Comparison of ENCODE assay signal across 11 cellular contexts in genomic region chr1:37034301-37035013, GRCh38. TPM values are rescaled to one million over a fixed set of nuclear protein-coding genes. Genes with fewer than 3 reads are reported as not detected.
A peak's percentile ranks its signal among the peaks of the same experiment; 100 is the strongest.
DNase-seq lines count a peak whose midpoint lies in the region; ATAC-seq lines count a peak whose summit lies in the region.
"Had no signal": no experiment of that assay in that cellular context is flagged by ENCODE, and none has a peak within 500 bp of the region (broad histone marks: within the 10 kb centered on the region; RNA-seq: fewer than 3 reads in every experiment).

Gene GRIK3, minus strand, starts transcription at chr1:37034515. Its CDS starts 407 bp downstream, at chr1:37034108.

- H3K27ac ChIP-seq in iPS DF 6.9 (ENCODE audit: low read length): no peak within 1 kb of the TSS
- H3K27ac ChIP-seq in temporal lobe (ENCODE audit: low read depth, low read length): no peak within 1 kb of the TSS

- H3K4me1 ChIP-seq in iPS DF 6.9 (ENCODE audit: control insufficient read depth, insufficient read depth, low read length): peaks cover 17% of the 10 kb centered on the region

- H3K27me3 Mint-ChIP-seq in activated naive CD8-positive, alpha-beta T cell treated with anti-CD3 and anti-CD28 coated beads, Interleukin-2, amount 50 U/mL, for 24 hours: peaks cover 67% of the 10 kb centered on the region
- peaks cover 78% of the 10 kb centered on the region for H3K27me3 Mint-ChIP-seq in activated naive CD8-positive, alpha-beta T cell treated with anti-CD3 and anti-CD28 coated beads for 36 hours
- peaks cover 67% of the 10 kb centered on the region for H3K27me3 Mint-ChIP-seq in activated CD8-positive, alpha-beta T cell treated with anti-CD3 and anti-CD28 coated beads, Interleukin-2, amount 10 ng/mL, durations not matched to agents 7 days and 5 days (ENCODE audit: low read depth)
- H3K27me3 Mint-ChIP-seq in T-cell: peaks cover 59 to 75% of the 10 kb centered on the region in 2 donors

- H3K36me3 Mint-ChIP-seq in activated naive CD8-positive, alpha-beta T cell treated with anti-CD3 and anti-CD28 coated beads, Interleukin-2, amount 50 U/mL, for 24 hours (ENCODE audit: low read depth): no peaks in the 10 kb centered on the region
- no peaks in the 10 kb centered on the region for H3K36me3 Mint-ChIP-seq in activated naive CD8-positive, alpha-beta T cell treated with anti-CD3 and anti-CD28 coated beads for 36 hours
- no peaks in the 10 kb centered on the region for H3K36me3 Mint-ChIP-seq in activated CD8-positive, alpha-beta T cell treated with anti-CD3 and anti-CD28 coated beads, Interleukin-2, amount 10 ng/mL, durations not matched to agents 7 days and 5 days (ENCODE audit: low read depth)
- H3K36me3 Mint-ChIP-seq in T-cell: no peaks in the 10 kb centered on the region
- H3K36me3 Mint-ChIP-seq: CD14-positive monocyte; naive thymus-derived CD8-positive, alpha-beta T cell had no signal

- H3K36me3 ChIP-seq in iPS DF 6.9 (ENCODE audit: control insufficient read depth, insufficient read depth, low read length): no peaks in the 10 kb centered on the region

- POLR2A ChIA-PET in activated CD8-positive, alpha-beta T cell treated with anti-CD3 and anti-CD28 coated beads, Interleukin-2, amount 10 ng/mL, durations not matched to agents 7 days and 5 days (lab: Charles Lee): no interaction called here
- POLR2A ChIA-PET in T-cell (lab: Charles Lee): no interaction called here

- CTCF ChIA-PET in activated CD8-positive, alpha-beta T cell treated with anti-CD3 and anti-CD28 coated beads, Interleukin-2, amount 10 ng/mL, durations not matched to agents 7 days and 5 days (lab: Charles Lee): no interaction called here
- CTCF ChIA-PET in T-cell (lab: Charles Lee): no interaction called here

- peaks cover 10% of the 10 kb centered on the region for H3K4me1 Mint-ChIP-seq in activated naive CD8-positive, alpha-beta T cell treated with anti-CD3 and anti-CD28 coated beads, Interleukin-2, amount 50 U/mL, for 24 hours
- H3K4me1 Mint-ChIP-seq in activated naive CD8-positive, alpha-beta T cell treated with anti-CD3 and anti-CD28 coated beads for 36 hours: peaks cover 5% of the 10 kb centered on the region
- H3K4me1 Mint-ChIP-seq in activated CD8-positive, alpha-beta T cell treated with anti-CD3 and anti-CD28 coated beads, Interleukin-2, amount 10 ng/mL, durations not matched to agents 7 days and 5 days (ENCODE audit: low read depth): peaks cover 6% of the 10 kb centered on the region
- H3K4me1 Mint-ChIP-seq in T-cell: peaks cover 3 to 13% (median 11%) of the 10 kb centered on the region in 3 donors

- H3K9me3 ChIP-seq in iPS DF 6.9 (ENCODE audit: control insufficient read depth, insufficient read depth, low read length): no peaks in the 10 kb centered on the region

- no CpG with 5 or more reads among the region's 97 CpGs for WGBS in iPS DF 6.9 (ENCODE audit: insufficient coverage, insufficient read length)

- DNase-seq in activated naive CD8-positive, alpha-beta T cell treated with anti-CD3 and anti-CD28 coated beads, Interleukin-2, amount 50 U/mL, for 24 hours: no peak
- no peak for DNase-seq in activated naive CD8-positive, alpha-beta T cell treated with anti-CD3 and anti-CD28 coated beads for 36 hours
- peak; percentile 87 for DNase-seq in NCI-H69 (lab: John Stamatoyannopoulos, UW)
- no peak for DNase-seq in iPS DF 6.9 (ENCODE audit: low read depth, low spot score)
- no peak for DNase-seq in activated CD8-positive, alpha-beta T cell treated with anti-CD3 and anti-CD28 coated beads, Interleukin-2, amount 10 ng/mL, durations not matched to agents 7 days and 5 days
- DNase-seq in T-cell: no peak
- no peak for DNase-seq in medulla oblongata (ENCODE audit: extremely low spot score)
- DNase-seq: naive thymus-derived CD8-positive, alpha-beta T cell had no signal

- peak within 1 kb of the TSS; percentile 11 for H3K4me3 Mint-ChIP-seq in activated naive CD8-positive, alpha-beta T cell treated with anti-CD3 and anti-CD28 coated beads, Interleukin-2, amount 50 U/mL, for 24 hours
- H3K4me3 Mint-ChIP-seq in activated naive CD8-positive, alpha-beta T cell treated with anti-CD3 and anti-CD28 coated beads for 36 hours: no peak within 1 kb of the TSS
- no peak within 1 kb of the TSS for H3K4me3 Mint-ChIP-seq in activated CD8-positive, alpha-beta T cell treated with anti-CD3 and anti-CD28 coated beads, Interleukin-2, amount 10 ng/mL, durations not matched to agents 7 days and 5 days
- H3K4me3 Mint-ChIP-seq in T-cell: no peak within 1 kb of the TSS

- H3K27me3 ChIP-seq in iPS DF 6.9 (ENCODE audit: control insufficient read depth, insufficient read depth, low read length): peaks cover 33% of the 10 kb centered on the region

- H3K27ac Mint-ChIP-seq in activated naive CD8-positive, alpha-beta T cell treated with anti-CD3 and anti-CD28 coated beads, Interleukin-2, amount 50 U/mL, for 24 hours: no peak within 1 kb of the TSS
- H3K27ac Mint-ChIP-seq in activated naive CD8-positive, alpha-beta T cell treated with anti-CD3 and anti-CD28 coated beads for 36 hours: no peak within 1 kb of the TSS
- no peak within 1 kb of the TSS for H3K27ac Mint-ChIP-seq in activated CD8-positive, alpha-beta T cell treated with anti-CD3 and anti-CD28 coated beads, Interleukin-2, amount 10 ng/mL, durations not matched to agents 7 days and 5 days
- no peak within 1 kb of the TSS for H3K27ac Mint-ChIP-seq in T-cell
- H3K27ac Mint-ChIP-seq: CD14-positive monocyte; naive thymus-derived CD8-positive, alpha-beta T cell had no signal

- no peaks in the 10 kb centered on the region for H3K9me3 Mint-ChIP-seq in activated naive CD8-positive, alpha-beta T cell treated with anti-CD3 and anti-CD28 coated beads, Interleukin-2, amount 50 U/mL, for 24 hours
- no peaks in the 10 kb centered on the region for H3K9me3 Mint-ChIP-seq in activated naive CD8-positive, alpha-beta T cell treated with anti-CD3 and anti-CD28 coated beads for 36 hours
- H3K9me3 Mint-ChIP-seq in activated CD8-positive, alpha-beta T cell treated with anti-CD3 and anti-CD28 coated beads, Interleukin-2, amount 10 ng/mL, durations not matched to agents 7 days and 5 days (ENCODE audit: insufficient read depth): no peaks in the 10 kb centered on the region
- H3K9me3 Mint-ChIP-seq in T-cell: no peaks in the 10 kb centered on the region

- no peak for ATAC-seq in activated naive CD8-positive, alpha-beta T cell treated with anti-CD3 and anti-CD28 coated beads, Interleukin-2, amount 50 U/mL, for 24 hours
- ATAC-seq in activated CD8-positive, alpha-beta T cell treated with anti-CD3 and anti-CD28 coated beads, Interleukin-2, amount 10 ng/mL, durations not matched to agents 7 days and 5 days: no peak
- no peak for ATAC-seq in T-cell (replicated peaks in 1 of 4)
- ATAC-seq: naive thymus-derived CD8-positive, alpha-beta T cell; Panc1 had no signal

- peak within 1 kb of the TSS; percentile 50; the same call in 1 of the 2 replicates for H3K4me3 ChIP-seq in iPS DF 6.9 (ENCODE audit: low read length)

RNA-seq across cellular contexts. Expression of gene GRIK3, which starts in this region (rescaled TPM):
- not detected for total RNA-seq in activated naive CD8-positive, alpha-beta T cell treated with anti-CD3 and anti-CD28 coated beads for 36 hours
- total RNA-seq in temporal lobe (34.7 TPM), T-cell (under 1 TPM in 1 of 5 donors, not detected in 4; 0.03 TPM)
- not detected for total RNA-seq in activated CD8-positive, alpha-beta T cell treated with anti-CD3 and anti-CD28 coated beads, Interleukin-2, amount 10 ng/mL, durations not matched to agents 7 days and 5 days
- total RNA-seq: naive thymus-derived CD8-positive, alpha-beta T cell had no signal

Comparison
In these comparisons a context has a peak if more than half of its experiments do, and no peak if none do; other contexts are left out.
1. RNA of gene GRIK3 (total RNA-seq): 34.7 TPM in temporal lobe (single experiment); not detected in activated naive CD8-positive, alpha-beta T cell treated with anti-CD3 and anti-CD28 coated beads for 36 hours, not detected in activated CD8-positive, alpha-beta T cell treated with anti-CD3 and anti-CD28 coated beads, Interleukin-2, amount 10 ng/mL, durations not matched to agents 7 days and 5 days and 0.03 TPM in T-cell; every median in the first group is over 10 times any median in the second.